Comparison of ENCODE assay signal across 11 cellular contexts in genomic region chr22:45975266-45976161, GRCh38. TPM values are rescaled to one million over a fixed set of nuclear protein-coding genes. Genes with fewer than 3 reads are reported as not detected.
DNase-seq lines count a peak whose midpoint lies in the region; ATAC-seq and TF ChIP-seq lines count a peak whose summit lies in the region.
"Had no signal": no experiment of that assay in that cellular context is flagged by ENCODE, and none has a peak within 500 bp of the region (broad histone marks: within the 10 kb centered on the region; RNA-seq: fewer than 3 reads in every experiment).

No MANE protein-coding gene starts in this region.

- WGBS in hepatocyte (ENCODE audit: low lambda C conversion rate, missing lambda C conversion rate), result 5% methylated on average over 55 of the region's 79 CpGs

- H3K27me3 ChIP-seq in hepatocyte, result peaks cover 66% of the 10 kb centered on the region

- H3K9me3 Mint-ChIP-seq in T-cell, result no peaks in the 10 kb centered on the region
- H3K9me3 Mint-ChIP-seq in stimulated activated naive B cell treated with anti-CD40 and anti-IgM and Interleukin-4, amounts not matched to agents 10 μg/mL and 1 μg/mL and 100 μg/mL, for 72 hours, result no peaks in the 10 kb centered on the region
- H3K9me3 Mint-ChIP-seq in activated T-cell treated with anti-CD3 and anti-CD28 coated beads, Interleukin-2, amount 50 U/mL, for 24 hours, result no peaks in the 10 kb centered on the region
- H3K9me3 Mint-ChIP-seq: activated naive CD4-positive, alpha-beta T cell treated with anti-CD3 and anti-CD28 coated beads for 36 hours had no signal

- CTCF ChIA-PET in T-cell (lab: Charles Lee) (no interaction called here), GM10248 (lab: Yijun Ruan, JAX) (interaction anchor here (0.9 to 1.7 kb wide), 3 partner anchors 13 to 331 kb away, joined by 3 read pairs; no protein-coding TSS in a partner anchor)

- H3K36me3 Mint-ChIP-seq in T-cell, result no peaks in the 10 kb centered on the region
- no peaks in the 10 kb centered on the region for H3K36me3 Mint-ChIP-seq in stimulated activated naive B cell treated with anti-CD40 and anti-IgM and Interleukin-4, amounts not matched to agents 10 μg/mL and 1 μg/mL and 100 μg/mL, for 72 hours
- H3K36me3 Mint-ChIP-seq in activated T-cell treated with anti-CD3 and anti-CD28 coated beads, Interleukin-2, amount 50 U/mL, for 24 hours (ENCODE audit: low read depth), result no peaks in the 10 kb centered on the region

- H3K4me1 ChIP-seq in hepatocyte (ENCODE audit: insufficient read depth), result peaks cover 19% of the 10 kb centered on the region

- no peak overlapping the region for H3K4me3 ChIP-seq in hepatocyte

- no peak overlapping the region for H3K27ac Mint-ChIP-seq in T-cell
- no peak overlapping the region for H3K27ac Mint-ChIP-seq in stimulated activated naive B cell treated with anti-CD40 and anti-IgM and Interleukin-4, amounts not matched to agents 10 μg/mL and 1 μg/mL and 100 μg/mL, for 72 hours
- H3K27ac Mint-ChIP-seq in activated T-cell treated with anti-CD3 and anti-CD28 coated beads, Interleukin-2, amount 50 U/mL, for 24 hours, result no peak overlapping the region
- H3K27ac Mint-ChIP-seq: activated naive CD4-positive, alpha-beta T cell treated with anti-CD3 and anti-CD28 coated beads for 36 hours had no signal

- peaks cover 31 to 41% of the 10 kb centered on the region in 2 donors for H3K27me3 Mint-ChIP-seq in T-cell
- peaks cover 37 to 52% of the 10 kb centered on the region in 2 donors for H3K27me3 Mint-ChIP-seq in stimulated activated naive B cell treated with anti-CD40 and anti-IgM and Interleukin-4, amounts not matched to agents 10 μg/mL and 1 μg/mL and 100 μg/mL, for 72 hours
- peaks cover 53% of the 10 kb centered on the region for H3K27me3 Mint-ChIP-seq in activated T-cell treated with anti-CD3 and anti-CD28 coated beads, Interleukin-2, amount 50 U/mL, for 24 hours

- no peaks in the 10 kb centered on the region for H4K20me1 ChIP-seq in hepatocyte (ENCODE audit: insufficient read depth, poor library complexity, severe bottlenecking)

- no peaks in the 10 kb centered on the region for H3K36me3 ChIP-seq in hepatocyte (replicated peaks; ENCODE audit: insufficient read depth, low read depth)
- H3K36me3 ChIP-seq: WERI-Rb-1 had no signal

- peak overlapping the region in 2 of 3 donors; percentile 41 to 64 for H3K4me3 Mint-ChIP-seq in T-cell
- H3K4me3 Mint-ChIP-seq in stimulated activated naive B cell treated with anti-CD40 and anti-IgM and Interleukin-4, amounts not matched to agents 10 μg/mL and 1 μg/mL and 100 μg/mL, for 72 hours, result peak overlapping the region; percentile 36 to 42
- no peak overlapping the region for H3K4me3 Mint-ChIP-seq in activated T-cell treated with anti-CD3 and anti-CD28 coated beads, Interleukin-2, amount 50 U/mL, for 24 hours
- H3K4me3 Mint-ChIP-seq: activated naive CD4-positive, alpha-beta T cell treated with anti-CD3 and anti-CD28 coated beads for 36 hours had no signal

- TF ChIP-seq CTCF in hepatocyte (IDR thresholded peaks at IDR 0.05; ENCODE audit: poor library complexity), result no peak
- no peak for TF ChIP-seq CTCF in GM10248 (IDR thresholded peaks at IDR 0.05; ENCODE audit: control extremely low read depth, extremely low read depth, low read depth, missing control alignments)

- DNase-seq in NCI-H748 (lab: John Stamatoyannopoulos, UW; ENCODE audit: unreplicated experiment) (peak; percentile 52), NCI-H748 treated with DMSO at 0.1 percent for 48 hours (lab: John Stamatoyannopoulos, UW) (no peak), T-cell (no peak), hepatocyte (ENCODE audit: low spot score) (peak; percentile 67), GM10248 (ENCODE audit: extremely low spot score) (no peak)
- DNase-seq in stimulated activated naive B cell treated with anti-CD40 and anti-IgM and Interleukin-4, amounts not matched to agents 10 μg/mL and 1 μg/mL and 100 μg/mL, for 72 hours, result no peak
- DNase-seq in activated T-cell treated with anti-CD3 and anti-CD28 coated beads, Interleukin-2, amount 50 U/mL, for 24 hours, result no peak
- DNase-seq: activated naive CD4-positive, alpha-beta T cell treated with anti-CD3 and anti-CD28 coated beads for 36 hours; small intestine; WERI-Rb-1 had no signal

- peaks cover 0 to 30% (median 16%) of the 10 kb centered on the region in 3 donors for H3K4me1 Mint-ChIP-seq in T-cell
- peaks cover 14 to 26% of the 10 kb centered on the region in 2 donors for H3K4me1 Mint-ChIP-seq in stimulated activated naive B cell treated with anti-CD40 and anti-IgM and Interleukin-4, amounts not matched to agents 10 μg/mL and 1 μg/mL and 100 μg/mL, for 72 hours
- H3K4me1 Mint-ChIP-seq in activated T-cell treated with anti-CD3 and anti-CD28 coated beads, Interleukin-2, amount 50 U/mL, for 24 hours (ENCODE audit: low read depth), result peaks cover 13% of the 10 kb centered on the region

- no peak overlapping the region for H3K27ac ChIP-seq in hepatocyte
- H3K27ac ChIP-seq: WERI-Rb-1 had no signal

- POLR2A ChIA-PET in T-cell (lab: Charles Lee), result no interaction called here
- POLR2A ChIA-PET in GM10248 (lab: Yijun Ruan, JAX), result no interaction called here

- H2AFZ ChIP-seq in hepatocyte, result no peak overlapping the region

- H3K9me3 ChIP-seq in hepatocyte (ENCODE audit: low read depth), result no peaks in the 10 kb centered on the region

- peak overlapping the region; percentile 98 for H3K4me2 ChIP-seq in hepatocyte

- H3K79me2 ChIP-seq in hepatocyte, result no peaks in the 10 kb centered on the region

- no peaks in the 10 kb centered on the region for H3K9me2 ChIP-seq in hepatocyte (replicated peaks; ENCODE audit: insufficient read depth)

- ATAC-seq in T-cell (replicated peaks in 1 of 4) (no peak), HG02973 (IDR thresholded peaks at IDR 0.05; ENCODE audit: unreplicated experiment) (no peak)
- ATAC-seq in stimulated activated naive B cell treated with anti-CD40 and anti-IgM and Interleukin-4, amounts not matched to agents 10 μg/mL and 1 μg/mL and 100 μg/mL, for 72 hours (replicated peaks), result no peak

RNA-seq across cellular contexts. Expression of gene WNT7B, which starts 1.4 kb away (rescaled TPM):
- total RNA-seq in T-cell (under 1 TPM in 1 of 5 donors, not detected in 4; 0.15 TPM), hepatocyte (2.4 and 2.9 TPM in 2 replicates)
- 1.9 and 2.0 TPM in 2 replicates for polyA plus RNA-seq in hepatocyte
- total RNA-seq: activated naive CD4-positive, alpha-beta T cell treated with anti-CD3 and anti-CD28 coated beads for 36 hours had no signal

Comparison
In these comparisons a context has a peak if more than half of its experiments do, and no peak if none do; other contexts are left out.
1. DNase-seq: peak in NCI-H748 (single experiment) and hepatocyte (single experiment); none in NCI-H748 treated with DMSO at 0.1 percent for 48 hours (single experiment), T-cell (0 of 34), stimulated activated naive B cell treated with anti-CD40 and anti-IgM and Interleukin-4, amounts not matched to agents 10 μg/mL and 1 μg/mL and 100 μg/mL, for 72 hours (single experiment), activated T-cell treated with anti-CD3 and anti-CD28 coated beads, Interleukin-2, amount 50 U/mL, for 24 hours (single experiment) and GM10248 (single experiment).